Comparison of ENCODE assay signal across 13 cellular contexts in genomic region chr19:1286859-1287621, GRCh38. TPM values are rescaled to one million over a fixed set of nuclear protein-coding genes. Genes with fewer than 3 reads are reported as not detected.
DNase-seq lines count a peak whose midpoint lies in the region; ATAC-seq and TF ChIP-seq lines count a peak whose summit lies in the region.
"Had no signal": no experiment of that assay in that cellular context is flagged by ENCODE, and none has a peak within 500 bp of the region (broad histone marks: within the 10 kb centered on the region; RNA-seq: fewer than 3 reads in every experiment).

No MANE protein-coding gene starts in this region.

- H3K27ac ChIP-seq in cardiac muscle cell: no peak overlapping the region
- H3K27ac ChIP-seq in heart left ventricle: no peak overlapping the region
- peak overlapping the region; percentile 58 to 77 (median 74) for H3K27ac ChIP-seq in transverse colon
- H3K27ac ChIP-seq in coronary artery: no peak overlapping the region
- H3K27ac ChIP-seq: left ventricle myocardium inferior, pancreas, SJCRH30 had no signal

- no peaks in the 10 kb centered on the region for H3K27me3 Mint-ChIP-seq in chondrocyte (ENCODE audit: low read depth)

- in situ Hi-C loops in transverse colon (cut with MboI; ENCODE audit: low pct_ligation_motif_present in 1 of 4, low pct_unique_long_range_greater_than_20kb in 1 of 4, low sequenced_read_pairs in 3 of 4): loop anchor here in 2 of 4 donors (25.0 kb wide), 1 partner anchor 100 kb away; the partner anchor contains the start of gene NDUFS7 (in 2 of the 2)

- no peak overlapping the region for H3K27ac Mint-ChIP-seq in chondrocyte (ENCODE audit: unreplicated experiment)

- H3K36me3 ChIP-seq in cardiac muscle cell (no peaks in the 10 kb centered on the region), heart left ventricle (no peaks in the 10 kb centered on the region), mucosa of descending colon (ENCODE audit: low read depth) (no peaks in the 10 kb centered on the region), transverse colon (no peaks in the 10 kb centered on the region)
- H3K36me3 ChIP-seq: left ventricle myocardium inferior, pancreas, SJCRH30 had no signal

- WGBS in heart left ventricle, 4 donors: 49 to 55% (median 54%) methylated on average over 34 to 35 of the region's 35 CpGs
- WGBS in transverse colon (ENCODE audit: low coverage in 1 of 2), 2 donors: 40 to 74% methylated on average over 7 to 33 of the region's 35 CpGs

- H3K9me3 ChIP-seq in cardiac muscle cell (ENCODE audit: low read depth) (no peaks in the 10 kb centered on the region), heart left ventricle (no peaks in the 10 kb centered on the region), mucosa of descending colon (no peaks in the 10 kb centered on the region), transverse colon (no peaks in the 10 kb centered on the region)
- H3K9me3 ChIP-seq: left ventricle myocardium inferior, pancreas, SJCRH30 had no signal

- H3K9me3 Mint-ChIP-seq in chondrocyte (ENCODE audit: low read depth): no peaks in the 10 kb centered on the region

- peak overlapping the region; percentile 74 for H3K4me3 Mint-ChIP-seq in chondrocyte (ENCODE audit: unreplicated experiment)

- H3K4me3 ChIP-seq in cardiac muscle cell (peak overlapping the region; percentile 45), heart left ventricle (no peak overlapping the region), mucosa of descending colon (peak overlapping the region; percentile 14), transverse colon (peak overlapping the region; percentile 5 to 54 (median 47)), coronary artery (no peak overlapping the region)

- H3K27me3 ChIP-seq in cardiac muscle cell (no peaks in the 10 kb centered on the region), heart left ventricle (peaks cover 20 to 87% (median 63%) of the 10 kb centered on the region in 9 donors), transverse colon (peaks cover 67% of the 10 kb centered on the region)

- DNase-seq in cardiac muscle cell (ENCODE audit: low read depth in 1 of 2, low spot score in 1 of 2) (no peak), heart left ventricle (no peak), chondrocyte (ENCODE audit: low spot score) (no peak), mucosa of descending colon (peak in 1 of 3 donors; percentile 57), transverse colon (no peak), coronary artery (ENCODE audit: low spot score) (no peak), anterior cingulate cortex (lab: John Stamatoyannopoulos, UW) (no peak)
- DNase-seq in activated CD4-positive, alpha-beta T cell treated with anti-CD3 and anti-CD28 coated beads for 1 hour: no peak
- DNase-seq: DMS79 treated with DMSO at 0.1 percent for 48 hours, left ventricle myocardium inferior, NCI-H82, SJCRH30 had no signal

- ATAC-seq in heart left ventricle (no peak), mucosa of descending colon (no peak)
- ATAC-seq: pancreas had no signal

- no peak for TF ChIP-seq EP300 in transverse colon (IDR thresholded peaks at IDR 0.05; ENCODE audit: low read depth)

- TF ChIP-seq CTCF in cardiac muscle cell (IDR thresholded peaks at IDR 0.05; ENCODE audit: low read depth, low read length) (no peak), heart left ventricle (IDR thresholded peaks at IDR 0.05) (no peak), chondrocyte (IDR thresholded peaks at IDR 0.05) (no peak), mucosa of descending colon (IDR thresholded peaks at IDR 0.05) (no peak), transverse colon (IDR thresholded peaks at IDR 0.05) (no peak), coronary artery (IDR thresholded peaks at IDR 0.05) (no peak)

- TF ChIP-seq POLR2A in heart left ventricle (IDR thresholded peaks at IDR 0.05) (no peak), transverse colon (IDR thresholded peaks at IDR 0.05) (no peak)

- no peaks in the 10 kb centered on the region for H3K36me3 Mint-ChIP-seq in chondrocyte (ENCODE audit: low read depth)

- no peaks in the 10 kb centered on the region for H3K4me1 ChIP-seq in cardiac muscle cell (ENCODE audit: low read depth)
- H3K4me1 ChIP-seq in heart left ventricle: peaks cover 0 to 23% (median 0%) of the 10 kb centered on the region in 12 donors
- H3K4me1 ChIP-seq in mucosa of descending colon (ENCODE audit: low read depth): peaks cover 55% of the 10 kb centered on the region
- peaks cover 19 to 67% (median 54%) of the 10 kb centered on the region in 4 donors for H3K4me1 ChIP-seq in transverse colon
- H3K4me1 ChIP-seq: pancreas had no signal

- intact Hi-C loops in heart left ventricle (cut with DNase I) (loop anchor here in 3 of 10 donors (10.0 kb wide), 3 partner anchors 68 to 238 kb away; partner anchors contain the start of gene PLK5 (in 2 of the 3)), mucosa of descending colon (cut with DNase I, micrococcal nuclease) (no loop called here), transverse colon (cut with DNase I; ENCODE audit: low total_unique reads) (loop anchor here (10.0 kb wide), 1 partner anchor 118 kb away; the partner anchor contains the start of genes DAZAP1 and GAMT)

- H3K4me1 Mint-ChIP-seq in chondrocyte (ENCODE audit: low read depth): peaks cover 3% of the 10 kb centered on the region

RNA-seq across cellular contexts. Expression of gene EFNA2, which starts 1.4 kb away (rescaled TPM):
- 13.0 and 16.9 TPM in 2 replicates for total RNA-seq in cardiac muscle cell
- 0.34 and 0.44 TPM in 2 replicates for polyA plus RNA-seq in cardiac muscle cell
- total RNA-seq in heart left ventricle: not detected
- not detected for polyA plus RNA-seq in heart left ventricle
- total RNA-seq in chondrocyte: 7.0 to 7.9 TPM (median 7.2 TPM) in 3 replicates
- 10 to 100 TPM; 19.0 to 62.2 (median 61.7) TPM for total RNA-seq in mucosa of descending colon
- 100 to 1,000 TPM in 1 of 4 donors, 10 to 100 TPM in 3; 30.5 to 112 (median 40.6) TPM for total RNA-seq in transverse colon
- total RNA-seq: left ventricle myocardium inferior had no signal
- polyA plus RNA-seq: pancreas had no signal

RNA-seq across cellular contexts. Expression of gene FAM174C, which starts 11.7 kb away (rescaled TPM):
- total RNA-seq in cardiac muscle cell (31.2 and 44.9 TPM in 2 replicates), heart left ventricle (10 to 100 TPM; 11.6 to 46.7 (median 18.7) TPM), chondrocyte (32.7 to 41.3 TPM (median 36.1 TPM) in 3 replicates), mucosa of descending colon (10 to 100 TPM; 34.2 to 40.1 (median 39.8) TPM), transverse colon (100 to 1,000 TPM in 2 of 4 donors, 10 to 100 TPM in 2; 72.5 to 116 (median 99.0) TPM)
- polyA plus RNA-seq in cardiac muscle cell (34.0 and 34.4 TPM in 2 replicates), heart left ventricle (10 to 100 TPM; 23.8 to 56.4 TPM)

RNA-seq across cellular contexts. Expression of gene CIRBP, which starts 17.9 kb away (rescaled TPM):
- total RNA-seq in cardiac muscle cell (1,112 and 2,236 TPM in 2 replicates), heart left ventricle (100 to 1,000 TPM; 149 to 425 (median 269) TPM), chondrocyte (295 to 320 TPM (median 303 TPM) in 3 replicates), mucosa of descending colon (100 to 1,000 TPM; 281 to 507 (median 300) TPM), transverse colon (100 to 1,000 TPM; 431 to 488 (median 460) TPM)
- polyA plus RNA-seq in cardiac muscle cell (716 and 851 TPM in 2 replicates), heart left ventricle (100 to 1,000 TPM; 217 to 282 TPM)

RNA-seq across cellular contexts. Expression of gene MIDN, which starts 38.7 kb away (rescaled TPM):
- total RNA-seq in cardiac muscle cell (45.6 and 89.2 TPM in 2 replicates), heart left ventricle (100 to 1,000 TPM in 1 of 9 donors, 10 to 100 TPM in 8; 25.8 to 115 (median 60.5) TPM), chondrocyte (64.5 to 75.3 TPM (median 68.3 TPM) in 3 replicates), mucosa of descending colon (100 to 1,000 TPM; 136 to 251 (median 213) TPM), transverse colon (100 to 1,000 TPM in 3 of 4 donors, 10 to 100 TPM in 1; 89.4 to 379 (median 116) TPM)
- polyA plus RNA-seq in cardiac muscle cell (58.1 and 76.0 TPM in 2 replicates), heart left ventricle (10 to 100 TPM; 31.5 to 33.6 TPM)

RNA-seq across cellular contexts. Expression of gene ATP5F1D, which starts 45.5 kb away (rescaled TPM):
- total RNA-seq in cardiac muscle cell (188 and 355 TPM in 2 replicates), heart left ventricle (100 to 1,000 TPM; 201 to 584 (median 450) TPM), chondrocyte (110 to 125 TPM (median 122 TPM) in 3 replicates), mucosa of descending colon (100 to 1,000 TPM; 302 to 391 (median 378) TPM), transverse colon (100 to 1,000 TPM; 157 to 650 (median 240) TPM)
- polyA plus RNA-seq in cardiac muscle cell (505 and 638 TPM in 2 replicates), heart left ventricle (1,000 to 10,000 TPM in 1 of 2 donors, 100 to 1,000 TPM in 1; 459 to 1,034 TPM)

Comparison
In these comparisons a context has a peak if more than half of its experiments do, and no peak if none do; other contexts are left out.
1. H3K4me3 ChIP-seq: peak in cardiac muscle cell (single experiment), mucosa of descending colon (single experiment) and transverse colon (4 of 4); none in heart left ventricle (0 of 12) and coronary artery (single experiment).
2. H3K27ac ChIP-seq: peak in transverse colon (4 of 4); none in cardiac muscle cell (single experiment), heart left ventricle (0 of 12) and coronary artery (0 of 2).